In the genomic region with DNA sequence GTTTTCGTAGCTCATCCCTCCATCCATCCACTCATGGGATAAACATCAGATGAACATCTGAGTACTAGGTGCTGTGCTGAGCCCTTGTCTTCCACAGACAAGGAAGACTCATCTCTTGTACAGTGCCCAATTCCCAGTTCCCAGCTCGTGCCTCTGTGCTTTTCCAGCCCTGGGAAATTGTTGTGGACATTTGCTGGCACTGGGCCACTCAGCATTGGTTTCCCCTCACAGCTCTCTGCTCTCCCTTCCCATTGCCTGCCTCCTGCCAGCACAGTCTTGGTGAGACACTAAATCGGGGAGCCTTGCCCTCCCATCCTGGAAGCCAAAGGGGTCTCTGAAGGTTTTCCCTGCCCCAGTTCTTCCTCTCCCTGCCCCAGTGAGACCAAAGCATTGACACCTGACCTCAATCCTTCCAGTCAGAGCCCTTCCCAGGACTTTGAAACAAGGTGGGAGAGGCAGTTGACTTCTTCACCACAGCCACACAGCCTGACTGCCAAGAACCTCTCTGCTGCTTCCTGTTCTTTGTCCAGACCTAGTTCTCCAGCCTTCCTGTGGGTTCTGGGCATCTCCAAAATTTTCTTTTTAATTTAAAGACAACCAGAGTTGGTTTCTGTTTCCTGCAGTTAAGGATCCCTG, we compare ENCODE assay signal across 12 cellular contexts. TPM values are rescaled to one million over a fixed set of nuclear protein-coding genes. Genes with fewer than 3 reads are reported as not detected.
A peak's percentile ranks its signal among the peaks of the same experiment; 100 is the strongest.
DNase-seq lines count a peak whose midpoint lies in the region; ATAC-seq, FAIRE-seq and TF ChIP-seq lines count a peak whose summit lies in the region.
"Had no signal": no experiment of that assay in that cellular context is flagged by ENCODE, and none has a peak within 500 bp of the region (broad histone marks: within the 10 kb centered on the region; RNA-seq: fewer than 3 reads in every experiment).

No MANE protein-coding gene starts in this region.

- no peaks in the 10 kb centered on the region for H3K9me3 Mint-ChIP-seq in type B pancreatic cell
- H3K9me3 Mint-ChIP-seq: activated CD4-positive, alpha-beta memory T cell treated with anti-CD3 and anti-CD28 coated beads, Interleukin-2, amount 10 ng/mL, durations not matched to agents 7 days and 5 days; stimulated activated naive CD8-positive, alpha-beta T cell treated with anti-CD3 and anti-CD28 coated beads, Interleukin-15, Interleukin-2, amounts not matched to agents 100 ng/mL and 50 ng/mL, for 24 hours had no signal

- H3K27me3 Mint-ChIP-seq in type B pancreatic cell = no peaks in the 10 kb centered on the region

- no peak overlapping the region for H3K4me3 Mint-ChIP-seq in type B pancreatic cell
- H3K4me3 Mint-ChIP-seq: activated CD4-positive, alpha-beta memory T cell treated with anti-CD3 and anti-CD28 coated beads, Interleukin-2, amount 10 ng/mL, durations not matched to agents 7 days and 5 days; stimulated activated naive CD8-positive, alpha-beta T cell treated with anti-CD3 and anti-CD28 coated beads, Interleukin-15, Interleukin-2, amounts not matched to agents 100 ng/mL and 50 ng/mL, for 24 hours had no signal

- H3K4me3 ChIP-seq in right atrium auricular region = no peak overlapping the region
- no peak overlapping the region for H3K4me3 ChIP-seq in fibroblast of the aortic adventitia (ENCODE audit: low read depth, low read length)
- H3K4me3 ChIP-seq: MG63 had no signal

- TF ChIP-seq POLR2A in H54 (IDR thresholded peaks at IDR 0.05; ENCODE audit: low read depth, low read length) = no peak

- peak overlapping the region; percentile 39 for H3K27ac Mint-ChIP-seq in type B pancreatic cell
- H3K27ac Mint-ChIP-seq: activated CD4-positive, alpha-beta memory T cell treated with anti-CD3 and anti-CD28 coated beads, Interleukin-2, amount 10 ng/mL, durations not matched to agents 7 days and 5 days; stimulated activated naive CD8-positive, alpha-beta T cell treated with anti-CD3 and anti-CD28 coated beads, Interleukin-15, Interleukin-2, amounts not matched to agents 100 ng/mL and 50 ng/mL, for 24 hours had no signal

- TF ChIP-seq CTCF in right atrium auricular region (IDR thresholded peaks at IDR 0.05) (no peak), fibroblast of the aortic adventitia (IDR thresholded peaks at IDR 0.05; ENCODE audit: insufficient read depth, low read length) (no peak), type B pancreatic cell (conservative IDR thresholded peaks at IDR 0.05) (no peak)

- ATAC-seq in left ventricle myocardium superior (peak; percentile 7), SK-N-SH treated with all-trans-retinoic acid at 6 μM for 48 hours (peak; percentile 65)

- intact Hi-C loops in left ventricle myocardium superior (cut with micrococcal nuclease) = no loop called here

- FAIRE-seq in RCC 7860 (lab: Jason Lieb, UNC) = no peak
- no peak for FAIRE-seq in H54 (lab: Jason Lieb, UNC)

- no peaks in the 10 kb centered on the region for H3K36me3 Mint-ChIP-seq in type B pancreatic cell

- H3K9me3 ChIP-seq in right atrium auricular region = no peaks in the 10 kb centered on the region

- H3K36me3 ChIP-seq in right atrium auricular region = no peaks in the 10 kb centered on the region
- H3K36me3 ChIP-seq: MG63 had no signal

- peaks cover 24% of the 10 kb centered on the region for H3K4me1 Mint-ChIP-seq in type B pancreatic cell (ENCODE audit: unreplicated experiment)

- peak overlapping the region in 1 of 2 donors; percentile 13 for H3K27ac ChIP-seq in right atrium auricular region

- no peak for DNase-seq in left ventricle myocardium superior
- DNase-seq in right atrium auricular region (ENCODE audit: low spot score) = no peak
- peak; percentile 57 for DNase-seq in fibroblast of the aortic adventitia (ENCODE audit: low read depth)
- DNase-seq in type B pancreatic cell (ENCODE audit: extremely low spot score, unreplicated experiment) = no peak
- no peak for DNase-seq in RCC 7860 (ENCODE audit: low spot score)
- DNase-seq in dedifferentiated amniotic fluid mesenchymal stem cell (ENCODE audit: extremely low spot score) = no peak
- DNase-seq in H54 (ENCODE audit: insufficient read length, low spot score) = no peak
- DNase-seq: activated CD4-positive, alpha-beta memory T cell treated with anti-CD3 and anti-CD28 coated beads, Interleukin-2, amount 10 ng/mL, durations not matched to agents 7 days and 5 days; activated naive CD4-positive, alpha-beta T cell; MG63 had no signal

- peaks cover 0 to 38% of the 10 kb centered on the region in 2 donors for H3K4me1 ChIP-seq in right atrium auricular region

- no peaks in the 10 kb centered on the region for H3K27me3 ChIP-seq in right atrium auricular region
- H3K27me3 ChIP-seq: MG63 had no signal

TF ChIP-seq in SK-N-SH treated with all-trans-retinoic acid at 6 μM for 48 hours, 23 proteins besides CTCF, POLR2A, EP300 and RAD21:
- TF ChIP-seq ZC3H10 (CRISPR knock-in tag; IDR thresholded peaks at IDR 0.05) (no peak), ZNF70 (CRISPR knock-in tag; IDR thresholded peaks at IDR 0.05) (no peak), ZNF8 (CRISPR knock-in tag; IDR thresholded peaks at IDR 0.05) (no peak), ZNF565 (CRISPR knock-in tag; conservative IDR thresholded peaks at IDR 0.05; ENCODE audit: low read depth) (no peak), GLIS3 (CRISPR knock-in tag; IDR thresholded peaks at IDR 0.05) (no peak), TOX (CRISPR knock-in tag; IDR thresholded peaks at IDR 0.05; ENCODE audit: borderline replicate concordance) (no peak), CSRNP3 (CRISPR knock-in tag; IDR thresholded peaks at IDR 0.05) (no peak), ESRRG (CRISPR knock-in tag; IDR thresholded peaks at IDR 0.05) (no peak), TCF4 (CRISPR knock-in tag; IDR thresholded peaks at IDR 0.05; ENCODE audit: borderline replicate concordance) (no peak), PPARA (CRISPR knock-in tag; IDR thresholded peaks at IDR 0.05; ENCODE audit: borderline replicate concordance) (no peak), SNAI2 (CRISPR knock-in tag; IDR thresholded peaks at IDR 0.05) (no peak)
- TF ChIP-seq, protein P1, sequence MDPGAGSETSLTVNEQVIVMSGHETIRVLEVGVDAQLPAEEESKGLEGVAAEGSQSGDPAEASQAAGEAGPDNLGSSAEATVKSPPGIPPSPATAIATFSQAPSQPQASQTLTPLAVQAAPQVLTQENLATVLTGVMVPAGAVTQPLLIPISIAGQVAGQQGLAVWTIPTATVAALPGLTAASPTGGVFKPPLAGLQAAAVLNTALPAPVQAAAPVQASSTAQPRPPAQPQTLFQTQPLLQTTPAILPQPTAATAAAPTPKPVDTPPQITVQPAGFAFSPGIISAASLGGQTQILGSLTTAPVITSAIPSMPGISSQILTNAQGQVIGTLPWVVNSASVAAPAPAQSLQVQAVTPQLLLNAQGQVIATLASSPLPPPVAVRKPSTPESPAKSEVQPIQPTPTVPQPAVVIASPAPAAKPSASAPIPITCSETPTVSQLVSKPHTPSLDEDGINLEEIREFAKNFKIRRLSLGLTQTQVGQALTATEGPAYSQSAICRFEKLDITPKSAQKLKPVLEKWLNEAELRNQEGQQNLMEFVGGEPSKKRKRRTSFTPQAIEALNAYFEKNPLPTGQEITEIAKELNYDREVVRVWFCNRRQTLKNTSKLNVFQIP (CRISPR knock-in tag; IDR thresholded peaks at IDR 0.05; ENCODE audit: borderline replicate concordance, low read depth) = no peak

RNA-seq across cellular contexts. Expression of gene WSB1, which starts 50.2 kb away (rescaled TPM):
- total RNA-seq in left ventricle myocardium superior = 47.9 TPM
- 10 to 100 TPM; 38.0 to 44.7 TPM for total RNA-seq in right atrium auricular region
- 99.0 and 177 TPM in 2 replicates for total RNA-seq in fibroblast of the aortic adventitia (ENCODE audit: low replicate concordance)
- 259 and 270 TPM in 2 replicates for total RNA-seq in type B pancreatic cell (ENCODE audit: low replicate concordance)
